ENCODE assay signal across 8 cellular contexts in genomic region chr2:169798718-169799495, GRCh38. TPM values are rescaled to one million over a fixed set of nuclear protein-coding genes. Genes with fewer than 3 reads are reported as not detected.
DNase-seq lines count a peak whose midpoint lies in the region; ATAC-seq and TF ChIP-seq lines count a peak whose summit lies in the region.

Gene SSB, plus strand, starts transcription at chr2:169798871. Its CDS starts 2,090 bp downstream, at chr2:169800961.

- no peaks in the 10 kb centered on the region for H3K9me3 ChIP-seq in CD4-positive, alpha-beta memory T cell (ENCODE audit: control insufficient read depth in 1 of 2, low read length in 2 of 2)

- POLR2A ChIA-PET in CD4-positive, alpha-beta memory T cell (lab: Charles Lee; ENCODE audit: partially characterized antibody): interaction anchor here (0.8 to 2.6 kb wide), 11 partner anchors 9 to 1553 kb away, joined by 3 to 33 read pairs (median 5); partner anchors contain the start of genes CFAP210, FASTKD1, GORASP2 and METTL5

- peak within 1 kb of the TSS; percentile 45 to 95 for H3K4me3 ChIP-seq in CD4-positive, alpha-beta memory T cell (ENCODE audit: low read length in 2 of 2)
- H3K4me3 ChIP-seq in HL-60 (replicated peaks; ENCODE audit: insufficient read depth, low read length): peak within 1 kb of the TSS; percentile 74

- intact Hi-C loops in CD4-positive, alpha-beta memory T cell (cut with micrococcal nuclease): loop anchor here (1.0 to 2.0 kb wide), 4 partner anchors 25 to 226 kb away; partner anchors contain the start of genes CFAP210, FASTKD1, METTL5 and PHOSPHO2

- H3K27me3 ChIP-seq in CD4-positive, alpha-beta memory T cell (ENCODE audit: insufficient read depth, low read length): no peaks in the 10 kb centered on the region
- H3K27me3 ChIP-seq in HL-60 (ENCODE audit: insufficient read depth, poor library complexity, severe bottlenecking): no peaks in the 10 kb centered on the region

- CTCF ChIA-PET in CD4-positive, alpha-beta memory T cell (lab: Charles Lee; ENCODE audit: partially characterized antibody): interaction anchor here (1.0 kb wide), 1 partner anchor 25 kb away, joined by 3 read pairs; no protein-coding TSS in a partner anchor

- ATAC-seq in GM19455 (IDR thresholded peaks at IDR 0.05; ENCODE audit: unreplicated experiment): peak; percentile 96

- peak within 1 kb of the TSS; percentile 93 to 97 (median 95) for H3K27ac Mint-ChIP-seq in CD4-positive, alpha-beta memory T cell

- peaks cover 16 to 45% (median 33%) of the 10 kb centered on the region in 4 donors for H3K4me1 Mint-ChIP-seq in CD4-positive, alpha-beta memory T cell

- peak within 1 kb of the TSS; percentile 85 for H3K27ac ChIP-seq in CD4-positive, alpha-beta memory T cell (ENCODE audit: low read depth, low read length)
- H3K27ac ChIP-seq in HL-60 (replicated peaks): peak within 1 kb of the TSS; percentile 59

- H3K4me3 Mint-ChIP-seq in CD4-positive, alpha-beta memory T cell: peak within 1 kb of the TSS; percentile 84 to 95 (median 92)

- H3K36me3 ChIP-seq in CD4-positive, alpha-beta memory T cell (ENCODE audit: insufficient read depth, low read length): no peaks in the 10 kb centered on the region

- peaks cover 43% of the 10 kb centered on the region for H3K4me1 ChIP-seq in CD4-positive, alpha-beta memory T cell (ENCODE audit: insufficient read depth, low read length)

- no peaks in the 10 kb centered on the region for H3K9me3 Mint-ChIP-seq in CD4-positive, alpha-beta memory T cell

- H3K27me3 Mint-ChIP-seq in CD4-positive, alpha-beta memory T cell: peaks cover 0 to 5% of the 10 kb centered on the region in 2 donors

- H3K36me3 Mint-ChIP-seq in CD4-positive, alpha-beta memory T cell: peaks cover 10 to 26% of the 10 kb centered on the region in 2 donors

- TF ChIP-seq CTCF in HL-60 (IDR thresholded peaks at IDR 0.05; ENCODE audit: insufficient read depth, low read length): no peak

- DNase-seq in CD4-positive, alpha-beta memory T cell: peak; percentile 87 to 95 (median 89)
- DNase-seq in HL-60 (ENCODE audit: low read depth in 1 of 2, low spot score in 1 of 2) (peak; percentile 84 to 93), NK-92 (lab: John Stamatoyannopoulos, UW; ENCODE audit: unreplicated experiment) (peak; percentile 50), lung microvascular endothelial cell (ENCODE audit: low read depth in 2 of 2) (peak; percentile 92 to 93)
- DNase-seq in activated CD8-positive, alpha-beta memory T cell treated with anti-CD3 and anti-CD28 coated beads for 24 hours: peak; percentile 96
- DNase-seq in effector CD8-positive, alpha-beta T cell (lab: John Stamatoyannopoulos, UW): peak; percentile 81
- DNase-seq in stimulated activated CD4-positive, alpha-beta T cell treated with anti-CD3 and anti-CD28 coated beads, TNF-alpha, amount 100 ng/mL, for 48 hours (ENCODE audit: low read depth in 3 of 3): peak; percentile 90 to 97 (median 94)

RNA-seq across cellular contexts. Expression of gene SSB, which starts in this region (rescaled TPM):
- total RNA-seq in CD4-positive, alpha-beta memory T cell: 100 to 1,000 TPM; 112 to 114 TPM
- 100 to 1,000 TPM; 112 to 149 TPM for polyA plus RNA-seq in CD4-positive, alpha-beta memory T cell
- 60.1 and 66.7 TPM in 2 replicates for total RNA-seq in lung microvascular endothelial cell

Comparison
In these comparisons a context has a peak if more than half of its experiments do, and no peak if none do; other contexts are left out.
1. Peak in every context shown above with its lines: DNase-seq, ATAC-seq, H3K4me3 ChIP-seq and H3K27ac ChIP-seq.